In the genomic region with DNA sequence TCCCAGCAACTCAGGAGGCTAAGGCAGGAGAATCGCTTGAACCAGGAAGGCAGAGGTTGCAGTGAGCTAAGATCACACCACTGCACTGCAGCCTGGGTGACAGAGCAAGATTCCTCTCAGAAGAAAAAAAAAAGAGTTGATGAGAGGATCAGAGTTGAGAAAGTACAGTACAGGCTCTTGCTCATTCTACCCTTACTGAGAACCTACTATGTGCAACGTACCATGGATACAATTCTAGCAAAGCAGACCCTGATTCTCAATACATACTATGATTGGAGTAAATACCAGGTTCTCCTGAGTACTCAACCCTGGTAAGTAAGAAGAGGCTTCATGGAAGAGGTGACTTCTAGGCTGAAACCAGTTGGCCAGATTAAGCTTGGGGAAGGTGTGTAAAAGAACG, we compare ENCODE assay signal across 13 cellular contexts. TPM values are rescaled to one million over a fixed set of nuclear protein-coding genes. Genes with fewer than 3 reads are reported as not detected.
DNase-seq lines count a peak whose midpoint lies in the region; ATAC-seq and TF ChIP-seq lines count a peak whose summit lies in the region.
"Had no signal": no experiment of that assay in that cellular context is flagged by ENCODE, and none has a peak within 500 bp of the region (broad histone marks: within the 10 kb centered on the region; RNA-seq: fewer than 3 reads in every experiment).

No MANE protein-coding gene starts in this region.

- no peak overlapping the region for H3K4me3 ChIP-seq in CD8-positive, alpha-beta T cell (ENCODE audit: low read depth, low read length)
- H3K4me3 ChIP-seq in KMS-11 (IDR thresholded peaks at IDR 0.05; ENCODE audit: insufficient read depth, low read depth, low read length) (no peak overlapping the region), brain microvascular endothelial cell (ENCODE audit: low read depth, low read length) (no peak overlapping the region)
- H3K4me3 ChIP-seq: testis had no signal

- no peaks in the 10 kb centered on the region for H4K20me1 ChIP-seq in KMS-11 (ENCODE audit: insufficient read depth)

- H3K27me3 Mint-ChIP-seq in CD8-positive, alpha-beta T cell (ENCODE audit: low read depth), result no peaks in the 10 kb centered on the region
- H3K27me3 Mint-ChIP-seq in natural killer cell (ENCODE audit: low read depth in 2 of 2), result no peaks in the 10 kb centered on the region

- H3K27ac ChIP-seq in CD8-positive, alpha-beta T cell (ENCODE audit: low read depth, low read length), result no peak overlapping the region
- peak overlapping the region; percentile 95; the same call in 1 of the 2 replicates for H3K27ac ChIP-seq in KMS-11
- H3K27ac ChIP-seq in brain microvascular endothelial cell, result peak overlapping the region; percentile 95

- peaks cover 65% of the 10 kb centered on the region for H3K4me1 Mint-ChIP-seq in CD8-positive, alpha-beta T cell (ENCODE audit: low read depth)
- H3K4me1 Mint-ChIP-seq in natural killer cell, result peaks cover 45 to 56% of the 10 kb centered on the region in 2 donors

- H3K36me3 ChIP-seq in CD8-positive, alpha-beta T cell (ENCODE audit: insufficient read depth, low read length), result no peaks in the 10 kb centered on the region
- H3K36me3 ChIP-seq in KMS-11 (ENCODE audit: insufficient read depth) (no peaks in the 10 kb centered on the region), brain microvascular endothelial cell (replicated peaks) (peaks cover 4% of the 10 kb centered on the region)

- no peak overlapping the region for H3K9ac ChIP-seq in KMS-11

- H2AFZ ChIP-seq in KMS-11 (ENCODE audit: low read depth), result no peak overlapping the region

- H3K36me3 Mint-ChIP-seq in CD8-positive, alpha-beta T cell, result peaks cover 38% of the 10 kb centered on the region
- H3K36me3 Mint-ChIP-seq in natural killer cell, result peaks cover 11% of the 10 kb centered on the region

- H3K4me1 ChIP-seq in CD8-positive, alpha-beta T cell (ENCODE audit: insufficient read depth, low read length), result peaks cover 27% of the 10 kb centered on the region
- peaks cover 49% of the 10 kb centered on the region for H3K4me1 ChIP-seq in KMS-11 (ENCODE audit: low read depth, poor library complexity, severe bottlenecking)

- H3K27me3 ChIP-seq in CD8-positive, alpha-beta T cell (ENCODE audit: insufficient read depth, low read length), result no peaks in the 10 kb centered on the region
- H3K27me3 ChIP-seq in KMS-11 (ENCODE audit: insufficient read depth, low read depth), result no peaks in the 10 kb centered on the region
- H3K27me3 ChIP-seq in brain microvascular endothelial cell (replicated peaks), result no peaks in the 10 kb centered on the region
- H3K27me3 ChIP-seq: testis had no signal

- in situ Hi-C loops in brain microvascular endothelial cell (cut with HindIII; ENCODE audit: low pct_ligation_motif_present, low sequenced_read_pairs), result no loop called here

- no peaks in the 10 kb centered on the region for H3K79me2 ChIP-seq in KMS-11 (ENCODE audit: insufficient read depth, low read depth)

- no peak for TF ChIP-seq CTCF in CD8-positive, alpha-beta T cell (IDR thresholded peaks at IDR 0.05)
- no peak for TF ChIP-seq CTCF in KMS-11 (conservative IDR thresholded peaks at IDR 0.05; ENCODE audit: low read depth, low read length)
- no peak for TF ChIP-seq CTCF in brain microvascular endothelial cell (IDR thresholded peaks at IDR 0.05; ENCODE audit: low read depth, low read length, missing control alignments)
- TF ChIP-seq CTCF in natural killer cell (IDR thresholded peaks at IDR 0.05), result no peak
- no peak for TF ChIP-seq CTCF in GM10266 (IDR thresholded peaks at IDR 0.05; ENCODE audit: control insufficient read depth, insufficient read depth, low read depth, missing control alignments)

- no peaks in the 10 kb centered on the region for H3K9me3 Mint-ChIP-seq in CD8-positive, alpha-beta T cell
- no peaks in the 10 kb centered on the region for H3K9me3 Mint-ChIP-seq in natural killer cell

- CTCF ChIA-PET in CD8-positive, alpha-beta T cell (lab: Charles Lee), result interaction anchor here (0.6 to 6.7 kb wide), 5 partner anchors 9 to 64 kb away, joined by 3 to 73 read pairs (median 17); no protein-coding TSS in a partner anchor

- peak overlapping the region; percentile 97 for H3K27ac Mint-ChIP-seq in CD8-positive, alpha-beta T cell
- H3K27ac Mint-ChIP-seq in natural killer cell, result peak overlapping the region; percentile 98 to 99

- no peak for ATAC-seq in CD8-positive, alpha-beta T cell
- ATAC-seq in natural killer cell (no peak), HG03460 (IDR thresholded peaks at IDR 0.05; ENCODE audit: unreplicated experiment) (no peak)
- ATAC-seq: right cardiac atrium had no signal

- DNase-seq in CD8-positive, alpha-beta T cell, result no peak
- DNase-seq in brain microvascular endothelial cell (no peak), natural killer cell (no peak), NCI-H1105 (lab: John Stamatoyannopoulos, UW) (no peak), GM10266 (ENCODE audit: extremely low spot score) (no peak)
- no peak for DNase-seq in activated CD8-positive, alpha-beta memory T cell treated with anti-CD3 and anti-CD28 coated beads, Interleukin-2, amount 50 U/mL, for 4 hours
- DNase-seq: COR-L47, NCI-H345, right cardiac atrium, testis had no signal

- H3K4me2 ChIP-seq in KMS-11, result peak overlapping the region; percentile 64; the same call in 1 of the 2 replicates

- no peaks in the 10 kb centered on the region for H3K9me3 ChIP-seq in CD8-positive, alpha-beta T cell (ENCODE audit: low read length)
- H3K9me3 ChIP-seq: testis had no signal

- intact Hi-C loops in CD8-positive, alpha-beta T cell (cut with DNase I, micrococcal nuclease), result loop anchor here in 1 of 2 experiments (2.0 kb wide), 1 partner anchor 57 kb away; a partner anchor contains a TSS
- intact Hi-C loops in natural killer cell (cut with micrococcal nuclease), result no loop called here

- POLR2A ChIA-PET in CD8-positive, alpha-beta T cell (lab: Charles Lee), result interaction anchor here (1.0 to 2.7 kb wide), 5 partner anchors 8 to 152 kb away, joined by 3 to 22 read pairs (median 8); a partner anchor contains a TSS

- H3K4me3 Mint-ChIP-seq in CD8-positive, alpha-beta T cell, result peak overlapping the region; percentile 85
- H3K4me3 Mint-ChIP-seq in natural killer cell, result peak overlapping the region; percentile 59

RNA-seq across cellular contexts. Expression of a gene that starts 1.2 kb away (rescaled TPM):
- total RNA-seq in CD8-positive, alpha-beta T cell, result 10 to 100 TPM; 55.2 to 64.4 TPM
- 10 to 100 TPM; 50.0 to 86.6 (median 75.9) TPM for total RNA-seq in natural killer cell

RNA-seq across cellular contexts. Expression of a gene that starts 57.4 kb away (rescaled TPM):
- 1 to 10 TPM; 6.9 to 8.7 TPM for total RNA-seq in CD8-positive, alpha-beta T cell
- 10 to 100 TPM; 15.4 to 27.0 (median 22.7) TPM for total RNA-seq in natural killer cell

RNA-seq across cellular contexts. Expression of a gene that starts 59.1 kb away (rescaled TPM):
- not detected for total RNA-seq in CD8-positive, alpha-beta T cell
- not detected for total RNA-seq in natural killer cell
- total RNA-seq: bronchial epithelial cell, right cardiac atrium had no signal
